In the genomic region with DNA sequence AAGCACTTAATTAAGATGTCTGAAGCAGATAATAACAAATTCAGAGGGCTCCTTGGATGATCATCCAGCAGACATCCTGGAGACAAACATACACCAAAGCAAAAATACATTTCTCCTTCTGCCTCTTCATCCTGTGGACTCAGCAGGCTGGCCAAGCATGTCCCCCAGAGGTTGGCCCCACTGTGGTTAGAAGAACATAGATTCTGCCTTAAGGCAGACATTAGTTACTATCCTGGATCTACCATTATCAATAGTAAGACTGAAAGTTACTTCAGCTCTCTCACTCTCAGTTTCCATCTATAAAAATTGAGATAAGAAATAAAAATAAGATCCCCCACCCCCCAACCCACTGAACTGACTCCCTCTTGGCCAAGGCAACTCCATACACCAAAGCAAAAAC, we compare ENCODE assay signal across 13 cellular contexts.
DNase-seq lines count a peak whose midpoint lies in the region; ATAC-seq and TF ChIP-seq lines count a peak whose summit lies in the region.
"Had no signal": no experiment of that assay in that cellular context is flagged by ENCODE, and none has a peak within 500 bp of the region (broad histone marks: within the 10 kb centered on the region; RNA-seq: fewer than 3 reads in every experiment).

No MANE protein-coding gene starts in this region.

- peaks cover 3% of the 10 kb centered on the region for H3K27me3 Mint-ChIP-seq in nephron (ENCODE audit: low read depth)
- H3K27me3 Mint-ChIP-seq: activated naive CD4-positive, alpha-beta T cell treated with anti-CD3 and anti-CD28 coated beads, Interleukin-2, amount 10 ng/mL, durations not matched to agents 7 days and 5 days had no signal

- no peak for TF ChIP-seq CTCF in nephron (IDR thresholded peaks at IDR 0.05; ENCODE audit: unreplicated experiment in 3 of 3)

- H3K36me3 Mint-ChIP-seq in nephron (ENCODE audit: low read depth): no peaks in the 10 kb centered on the region
- H3K36me3 Mint-ChIP-seq: activated naive CD4-positive, alpha-beta T cell treated with anti-CD3 and anti-CD28 coated beads, Interleukin-2, amount 10 ng/mL, durations not matched to agents 7 days and 5 days had no signal

- no peaks in the 10 kb centered on the region for H3K9me3 Mint-ChIP-seq in nephron
- H3K9me3 Mint-ChIP-seq: endodermal cell, GM23338 had no signal

- H3K4me3 Mint-ChIP-seq in nephron: no peak overlapping the region
- H3K4me3 Mint-ChIP-seq: activated naive CD4-positive, alpha-beta T cell treated with anti-CD3 and anti-CD28 coated beads, Interleukin-2, amount 10 ng/mL, durations not matched to agents 7 days and 5 days; endodermal cell; GM23338 had no signal

- peak; percentile 61 for ATAC-seq in GM18517 (IDR thresholded peaks at IDR 0.05; ENCODE audit: unreplicated experiment)
- ATAC-seq in GM21619 (IDR thresholded peaks at IDR 0.05; ENCODE audit: unreplicated experiment): peak; percentile 51
- ATAC-seq in HG03521 (IDR thresholded peaks at IDR 0.05; ENCODE audit: unreplicated experiment): peak; percentile 68
- ATAC-seq: GM23338 had no signal

- peak overlapping the region; percentile 89 to 92 (median 91) for H3K27ac Mint-ChIP-seq in nephron
- H3K27ac Mint-ChIP-seq: GM23338 had no signal

- DNase-seq in ecto neural progenitor cell (ENCODE audit: low spot score) (no peak), NCI-H146 (lab: John Stamatoyannopoulos, UW) (no peak), GF-D8 (lab: John Stamatoyannopoulos, UW) (no peak)
- no peak for DNase-seq in activated CD8-positive, alpha-beta memory T cell treated with anti-CD3 and anti-CD28 coated beads, Interleukin-2, amount 50 U/mL, for 4 hours
- DNase-seq: activated naive CD4-positive, alpha-beta T cell treated with anti-CD3 and anti-CD28 coated beads, Interleukin-2, amount 10 ng/mL, durations not matched to agents 7 days and 5 days; DMS153; endodermal cell; Kasumi-1 had no signal

- H3K4me1 Mint-ChIP-seq in nephron: peaks cover 24% of the 10 kb centered on the region
- H3K4me1 Mint-ChIP-seq: activated naive CD4-positive, alpha-beta T cell treated with anti-CD3 and anti-CD28 coated beads, Interleukin-2, amount 10 ng/mL, durations not matched to agents 7 days and 5 days had no signal
